Comparison of ENCODE assay signal across 16 cellular contexts in genomic region chr11:2421226-2421994, GRCh38. TPM values are rescaled to one million over a fixed set of nuclear protein-coding genes. Genes with fewer than 3 reads are reported as not detected.
DNase-seq lines count a peak whose midpoint lies in the region; ATAC-seq lines count a peak whose summit lies in the region.
"Had no signal": no experiment of that assay in that cellular context is flagged by ENCODE, and none has a peak within 500 bp of the region (broad histone marks: within the 10 kb centered on the region; RNA-seq: fewer than 3 reads in every experiment).

No MANE protein-coding gene starts in this region.

- H3K27ac ChIP-seq in right cardiac atrium (ENCODE audit: low read length): no peak overlapping the region
- H3K27ac ChIP-seq: C4-2B, PC-9 had no signal

- H3K36me3 ChIP-seq in NT2/D1 (ENCODE audit: insufficient read depth, insufficient read length, low read length): no peaks in the 10 kb centered on the region

- H3K27me3 ChIP-seq in NT2/D1 (ENCODE audit: insufficient read depth, insufficient read length) (no peaks in the 10 kb centered on the region), right cardiac atrium (ENCODE audit: control insufficient read depth, insufficient read depth) (no peaks in the 10 kb centered on the region)

- DNase-seq in left ventricle myocardium superior (peak; percentile 31), cardiac septum (ENCODE audit: low spot score) (no peak), NT2/D1 (ENCODE audit: low read depth, low spot score) (no peak), right cardiac atrium (peak in 2 of 3 donors; percentile 38 to 48), MV-4-11 (lab: John Stamatoyannopoulos, UW) (no peak), GF-D8 (lab: John Stamatoyannopoulos, UW) (no peak)
- DNase-seq: DMS79, GOT3, NCI-H1436 treated with DMSO at 0.1 percent for 48 hours had no signal

- H3K9me3 ChIP-seq in NT2/D1 (ENCODE audit: insufficient read depth, low read length) (no peaks in the 10 kb centered on the region), right cardiac atrium (ENCODE audit: control insufficient read depth, low read length) (no peaks in the 10 kb centered on the region)
- H3K9me3 ChIP-seq: Caco-2 had no signal

- H3K4me1 ChIP-seq in NT2/D1 (ENCODE audit: insufficient read depth, insufficient read length): peaks cover 9% of the 10 kb centered on the region
- no peaks in the 10 kb centered on the region for H3K4me1 ChIP-seq in right cardiac atrium (ENCODE audit: control insufficient read depth, insufficient read depth, low read length)

- 75% methylated on average over 19 of the region's 19 CpGs for WGBS in right cardiac atrium

- peak overlapping the region; percentile 33 for H3K9ac ChIP-seq in NT2/D1 (ENCODE audit: insufficient read length, low read depth)

- no peak overlapping the region for H3K4me3 ChIP-seq in NT2/D1 (ENCODE audit: insufficient read length, low read depth)
- no peak overlapping the region for H3K4me3 ChIP-seq in right cardiac atrium (ENCODE audit: low read length)
- H3K4me3 ChIP-seq: K562, PC-9 had no signal

- ATAC-seq in left ventricle myocardium superior (no peak), right cardiac atrium (no peak), HG03159 (IDR thresholded peaks at IDR 0.05; ENCODE audit: unreplicated experiment) (no peak)

- intact Hi-C loops in left ventricle myocardium superior (cut with micrococcal nuclease) (loop anchor here (2.0 kb wide), 1 partner anchor 117 kb away; no protein-coding TSS in a partner anchor), cardiac septum (cut with DNase I) (loop anchor here (2.0 kb wide), 1 partner anchor 235 kb away; no protein-coding TSS in a partner anchor), right cardiac atrium (cut with DNase I) (loop anchor here (2.0 to 10.0 kb wide), 4 partner anchors 117 to 473 kb away; no protein-coding TSS in a partner anchor)

RNA-seq across cellular contexts. Expression of gene TSSC4, which starts 20.9 kb away (rescaled TPM):
- total RNA-seq in left ventricle myocardium superior: 34.8 TPM
- total RNA-seq in cardiac septum: 36.2 TPM
- 10 to 100 TPM; 30.5 to 50.4 (median 37.1) TPM for total RNA-seq in right cardiac atrium
- polyA plus RNA-seq in right cardiac atrium: 31.8 TPM

RNA-seq across cellular contexts. Expression of gene TRPM5, which starts 22.9 kb away (rescaled TPM):
- total RNA-seq in left ventricle myocardium superior (not detected), cardiac septum (not detected), right cardiac atrium (not detected)
- 0.02 TPM for polyA plus RNA-seq in right cardiac atrium
- total RNA-seq: A673, Caco-2, K562, M059J, PC-9 had no signal
- polyA plus RNA-seq: K562 had no signal

RNA-seq across cellular contexts. Expression of gene KCNQ1, which starts 23.4 kb away (rescaled TPM):
- total RNA-seq in left ventricle myocardium superior (49.7 TPM), cardiac septum (43.0 TPM), right cardiac atrium (10 to 100 TPM; 36.5 to 46.8 (median 41.0) TPM)
- polyA plus RNA-seq in right cardiac atrium: 36.4 TPM
- total RNA-seq: A673, M059J, PC-9 had no signal
- polyA plus RNA-seq: K562 had no signal

RNA-seq across cellular contexts. Expression of gene CD81, which starts 44.3 kb away (rescaled TPM):
- total RNA-seq in left ventricle myocardium superior (653 TPM), cardiac septum (663 TPM), right cardiac atrium (100 to 1,000 TPM; 677 to 920 (median 748) TPM)
- polyA plus RNA-seq in right cardiac atrium: 869 TPM

Comparison
In these comparisons a context has a peak if more than half of its experiments do, and no peak if none do; other contexts are left out.
1. DNase-seq: peak in left ventricle myocardium superior (single experiment) and right cardiac atrium (2 of 3); none in cardiac septum (single experiment), NT2/D1 (single experiment), MV-4-11 (single experiment) and GF-D8 (single experiment).